Comparison of ENCODE assay signal across 1 cellular context in the genomic region with DNA sequence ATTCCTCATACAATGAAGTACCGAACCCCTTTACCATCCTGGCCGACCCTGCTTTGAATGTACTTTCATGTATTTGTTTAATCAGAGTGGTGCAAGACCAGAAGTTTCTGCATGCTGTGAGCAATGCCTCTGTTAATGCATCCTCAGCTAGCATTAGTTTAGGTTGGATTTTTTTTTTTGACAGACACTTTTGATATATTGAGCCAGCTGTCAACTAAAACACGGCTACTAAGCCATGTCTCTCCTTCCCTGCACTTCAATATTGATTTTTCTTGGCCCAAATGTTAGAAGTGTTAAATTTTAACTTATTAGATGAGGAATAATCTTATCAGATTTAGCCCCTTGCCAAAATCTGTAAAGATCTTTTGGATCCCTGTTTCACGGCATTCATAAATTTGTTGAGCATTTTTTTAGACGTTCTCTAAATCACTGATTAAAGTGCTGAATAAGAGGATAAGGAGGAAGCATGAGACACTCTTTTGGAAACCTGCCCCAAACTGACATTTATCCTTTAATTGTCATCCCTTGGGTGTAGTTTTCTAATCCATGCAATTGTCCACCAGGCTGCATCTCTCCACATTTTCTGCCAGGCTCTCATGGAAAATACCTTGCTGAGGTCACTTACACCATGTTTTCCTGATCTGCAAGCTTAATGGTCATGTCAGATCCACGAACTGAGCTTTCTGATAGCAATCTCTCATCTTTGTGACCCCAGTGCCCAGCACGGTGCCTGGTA.
TF ChIP-seq lines count a peak whose summit lies in the region.

No MANE protein-coding gene starts in this region.

TF ChIP-seq in SK-N-SH, 30 proteins besides CTCF, POLR2A, EP300 and RAD21 (continued from another document):
- TF ChIP-seq USF1 (IDR thresholded peaks at IDR 0.05; ENCODE audit: borderline replicate concordance, low read depth) (no peak), NFIC (IDR thresholded peaks at IDR 0.05; ENCODE audit: borderline replicate concordance) (no peak), GABPA (IDR thresholded peaks at IDR 0.05; ENCODE audit: low read depth) (no peak), JUND (IDR thresholded peaks at IDR 0.05) (no peak)
